21 cellular contexts compared by ENCODE assay signal in the genomic region with DNA sequence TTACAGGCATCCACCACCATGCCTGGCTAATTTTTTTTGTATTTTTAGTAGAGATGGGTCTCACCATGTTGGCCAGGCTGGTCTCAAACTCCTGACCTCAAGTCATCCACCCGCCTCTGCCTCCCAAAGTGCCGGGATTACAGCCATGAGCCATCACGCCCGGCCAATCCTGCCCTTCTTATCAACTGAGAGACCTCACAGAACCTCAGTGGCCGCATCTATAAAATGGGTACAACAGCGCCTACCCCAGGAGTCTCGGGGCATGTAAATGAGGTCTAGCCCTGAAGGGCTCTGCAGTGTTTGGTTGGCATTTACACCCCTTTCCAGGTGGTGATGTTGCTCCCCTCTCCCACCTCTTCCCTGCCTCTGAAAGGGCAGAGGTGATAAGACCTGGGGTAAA. TPM values are rescaled to one million over a fixed set of nuclear protein-coding genes. Genes with fewer than 3 reads are reported as not detected.
A peak's percentile ranks its signal among the peaks of the same experiment; 100 is the strongest.
DNase-seq lines count a peak whose midpoint lies in the region; ATAC-seq, FAIRE-seq and TF ChIP-seq lines count a peak whose summit lies in the region.
"Had no signal": no experiment of that assay in that cellular context is flagged by ENCODE, and none has a peak within 500 bp of the region (broad histone marks: within the 10 kb centered on the region; RNA-seq: fewer than 3 reads in every experiment).

No MANE protein-coding gene starts in this region.

- CTCF ChIA-PET in Caco-2 (lab: Charles Lee), result no interaction called here
- CTCF ChIA-PET in IMR-90 (lab: Yijun Ruan, JAX), result no interaction called here

- H3K4me1 ChIP-seq in Caco-2 (peaks cover 19% of the 10 kb centered on the region), IMR-90 (ENCODE audit: control insufficient read depth, insufficient read depth, low read length) (peaks cover 8% of the 10 kb centered on the region; the same call in 1 of the 2 replicates), iPS-20b (ENCODE audit: insufficient read depth, low read length) (peaks cover 19% of the 10 kb centered on the region; the same call in 1 of the 2 replicates)
- H3K4me1 ChIP-seq: left lung had no signal

- POLR2A ChIA-PET in Caco-2 (lab: Charles Lee) (interaction anchor here (0.7 to 1.0 kb wide), 2 partner anchors 18 to 42 kb away, joined by 3 read pairs; no protein-coding TSS in a partner anchor), IMR-90 (lab: Charles Lee; ENCODE audit: unreplicated experiment) (no interaction called here)

- H3K27ac Mint-ChIP-seq in Caco-2 (ENCODE audit: unreplicated experiment), result peak overlapping the region; percentile 66
- H3K27ac Mint-ChIP-seq: activated naive CD8-positive, alpha-beta T cell treated with anti-CD3 and anti-CD28 coated beads, Interleukin-2, amount 10 ng/mL, durations not matched to agents 7 days and 5 days; CD8-positive, alpha-beta T cell; nephron progenitor cell; T-helper 2 cell treated with Interferon-gamma antibody and Interleukin-4, amounts not matched to agents 5 μg/mL and 100 μg/mL, for 36 hours had no signal

- dilution Hi-C loops in IMR-90 (cut with HindIII; ENCODE audit: low sequenced_read_pairs, unreplicated experiment), result no loop called here

- H3K27me3 ChIP-seq in Caco-2 (replicated peaks; ENCODE audit: control insufficient read depth, insufficient read depth, low read length) (no peaks in the 10 kb centered on the region), IMR-90 (ENCODE audit: control insufficient read depth, insufficient read depth, low read length) (no peaks in the 10 kb centered on the region), iPS-20b (ENCODE audit: insufficient read depth, low read length) (no peaks in the 10 kb centered on the region)
- H3K27me3 ChIP-seq: foreskin keratinocyte, hepatocyte, left lung had no signal

- TF ChIP-seq POLR2A in IMR-90 (IDR thresholded peaks at IDR 0.05; ENCODE audit: low read depth, low read length), result no peak

- H3K36me3 ChIP-seq in Caco-2 (ENCODE audit: control insufficient read depth, insufficient read depth, low read length) (no peaks in the 10 kb centered on the region), IMR-90 (ENCODE audit: control insufficient read depth, insufficient read depth, low read length) (peaks cover 5% of the 10 kb centered on the region), iPS-20b (ENCODE audit: insufficient read depth, low read depth, low read length) (no peaks in the 10 kb centered on the region)
- H3K36me3 ChIP-seq: left lung had no signal

- H3K9ac ChIP-seq in IMR-90 (ENCODE audit: low read depth, low read length) (no peak overlapping the region), iPS-20b (ENCODE audit: low read depth, low read length) (peak overlapping the region; percentile 70; the same call in 1 of the 2 replicates)
- H3K9ac ChIP-seq: KMS-11 had no signal

- no peak overlapping the region for H2BK20ac ChIP-seq in IMR-90 (ENCODE audit: low read depth, low read length)

- H3K36me3 Mint-ChIP-seq in Caco-2 (ENCODE audit: insufficient read depth, unreplicated experiment), result no peaks in the 10 kb centered on the region
- H3K36me3 Mint-ChIP-seq: CD8-positive, alpha-beta T cell had no signal

- H3K4me3 ChIP-seq in Caco-2 (ENCODE audit: low read depth, low read length) (no peak overlapping the region), IMR-90 (ENCODE audit: insufficient read depth, low read depth, low read length) (no peak overlapping the region), iPS-20b (ENCODE audit: low read length) (no peak overlapping the region)
- H3K4me3 ChIP-seq: hepatocyte, left lung had no signal

- H3K9me1 ChIP-seq in IMR-90 (ENCODE audit: insufficient read depth, low read length), result peaks cover 4% of the 10 kb centered on the region; the same call in 1 of the 2 replicates

- TF ChIP-seq CTCF in Caco-2 (IDR thresholded peaks at IDR 0.05; ENCODE audit: insufficient read depth in 1 of 2, low read depth in 1 of 2, low read length in 1 of 2, severe bottlenecking in 1 of 2, unreplicated experiment in 1 of 2) (no peak), IMR-90 (conservative IDR thresholded peaks at IDR 0.05; ENCODE audit: low read depth, low read length) (no peak)

- no peak overlapping the region for H2BK5ac ChIP-seq in IMR-90 (ENCODE audit: low read depth, low read length, poor library complexity, severe bottlenecking)

- H3K27me3 Mint-ChIP-seq in Caco-2 (ENCODE audit: insufficient read depth, unreplicated experiment), result no peaks in the 10 kb centered on the region
- H3K27me3 Mint-ChIP-seq: activated naive CD8-positive, alpha-beta T cell treated with anti-CD3 and anti-CD28 coated beads, Interleukin-2, amount 10 ng/mL, durations not matched to agents 7 days and 5 days had no signal

- H2AK9ac ChIP-seq in IMR-90 (replicated peaks; ENCODE audit: low read depth, low read length, poor library complexity), result peak overlapping the region; percentile 37

- intact Hi-C loops in Caco-2 (cut with micrococcal nuclease; ENCODE audit: unreplicated experiment), result no loop called here
- intact Hi-C loops in IMR-90 (cut with micrococcal nuclease), result no loop called here

- peaks cover 15% of the 10 kb centered on the region for H4K20me1 ChIP-seq in IMR-90 (ENCODE audit: insufficient read depth, low read length)

- H3K56ac ChIP-seq in IMR-90 (ENCODE audit: extremely low read depth, insufficient read depth, low read length), result no peak overlapping the region

- H2AK5ac ChIP-seq in IMR-90 (ENCODE audit: low read depth, low read length), result no peak overlapping the region

- H3K9me3 ChIP-seq in Caco-2 (no peaks in the 10 kb centered on the region), IMR-90 (ENCODE audit: control insufficient read depth, insufficient read depth, low read length) (no peaks in the 10 kb centered on the region), iPS-20b (ENCODE audit: insufficient read depth, low read depth, low read length) (no peaks in the 10 kb centered on the region)
- H3K9me3 ChIP-seq: left lung had no signal

- WGBS in IMR-90 (ENCODE audit: extremely low coverage in 2 of 2, insufficient read length in 1 of 2), 2 experiments, result no CpG with 5 or more reads among the region's 7 CpGs

- DNase-seq in Caco-2, result no peak
- no peak for DNase-seq in IMR-90
- DNase-seq in frontal cortex (ENCODE audit: low spot score in 2 of 2), result no peak
- DNase-seq in AG08396 (ENCODE audit: low spot score), result no peak
- DNase-seq in glomerular visceral epithelial cell (ENCODE audit: extremely low spot score), result no peak
- DNase-seq: activated naive CD8-positive, alpha-beta T cell treated with anti-CD3 and anti-CD28 coated beads, Interleukin-2, amount 10 ng/mL, durations not matched to agents 7 days and 5 days; CD8-positive, alpha-beta T cell; cerebellar nuclear complex; GF-D8; left lung; midbrain; MV-4-11; NCI-H526 treated with DMSO at 0.1 percent for 48 hours; nephron progenitor cell had no signal

- H4K8ac ChIP-seq in IMR-90 (ENCODE audit: low read depth in 2 of 2, low read length in 2 of 2), result no peak overlapping the region

- in situ Hi-C loops in IMR-90 (cut with MboI; ENCODE audit: low sequenced_read_pairs), result no loop called here

- no peak overlapping the region for H3K4me2 ChIP-seq in IMR-90 (ENCODE audit: low read depth, low read length)
- H3K4me2 ChIP-seq: hepatocyte, KMS-11 had no signal

- H2BK15ac ChIP-seq in IMR-90 (ENCODE audit: low read depth, low read length), result no peak overlapping the region

- H3K4me3 Mint-ChIP-seq in Caco-2 (ENCODE audit: unreplicated experiment), result no peak overlapping the region
- H3K4me3 Mint-ChIP-seq: activated naive CD8-positive, alpha-beta T cell treated with anti-CD3 and anti-CD28 coated beads, Interleukin-2, amount 10 ng/mL, durations not matched to agents 7 days and 5 days; CD8-positive, alpha-beta T cell; nephron progenitor cell; T-helper 2 cell treated with Interferon-gamma antibody and Interleukin-4, amounts not matched to agents 5 μg/mL and 100 μg/mL, for 36 hours had no signal

- H3K4me1 Mint-ChIP-seq in Caco-2 (ENCODE audit: low read depth, unreplicated experiment), result peaks cover 27% of the 10 kb centered on the region

- no peak overlapping the region for H3K14ac ChIP-seq in IMR-90 (replicated peaks; ENCODE audit: low read depth, low read length)

- FAIRE-seq in frontal cortex (lab: Jason Lieb, UNC), result no peak
- FAIRE-seq: urothelium cell line had no signal

- no peak overlapping the region for H4K91ac ChIP-seq in IMR-90 (ENCODE audit: insufficient read depth, low read depth, low read length)

- no peak overlapping the region for H3K27ac ChIP-seq in IMR-90 (ENCODE audit: insufficient read depth, low read length)
- no peak overlapping the region for H3K27ac ChIP-seq in iPS-20b (ENCODE audit: low read length)
- H3K27ac ChIP-seq: foreskin keratinocyte, KMS-11, left lung, VCaP had no signal

- H3K79me1 ChIP-seq in IMR-90 (ENCODE audit: low read depth in 1 of 2, low read length in 2 of 2), result peaks cover 0 to 21% of the 10 kb centered on the region in 2 experiments; a peak in 3 of 4 replicates

- H3K23ac ChIP-seq in IMR-90 (ENCODE audit: low read depth, low read length), result no peak overlapping the region

- no peak overlapping the region for H2BK120ac ChIP-seq in IMR-90 (ENCODE audit: low read depth, low read length)

- H4K5ac ChIP-seq in IMR-90 (ENCODE audit: low read depth, low read length), result no peak overlapping the region

- H3K4ac ChIP-seq in IMR-90 (ENCODE audit: low read depth, low read length), result no peak overlapping the region

- ATAC-seq in IMR-90 (ENCODE audit: low read depth), result no peak
- ATAC-seq: CD8-positive, alpha-beta T cell; left lung had no signal

- H3K9me3 Mint-ChIP-seq in Caco-2 (ENCODE audit: unreplicated experiment), result no peaks in the 10 kb centered on the region
- H3K9me3 Mint-ChIP-seq: activated naive CD8-positive, alpha-beta T cell treated with anti-CD3 and anti-CD28 coated beads, Interleukin-2, amount 10 ng/mL, durations not matched to agents 7 days and 5 days; CD8-positive, alpha-beta T cell; T-helper 2 cell treated with Interferon-gamma antibody and Interleukin-4, amounts not matched to agents 5 μg/mL and 100 μg/mL, for 36 hours had no signal

- BruUV-seq in Caco-2 (replicated peaks; lab: Mats Ljungman, UMichigan) (no TSS peak), IMR-90 (replicated peaks; lab: Mats Ljungman, UMichigan) (no TSS peak)

- no peak overlapping the region for H3K18ac ChIP-seq in IMR-90 (ENCODE audit: low read depth, low read length)

- no peak for TF ChIP-seq RAD21 in IMR-90 (IDR thresholded peaks at IDR 0.05; ENCODE audit: low read length)

- no peak overlapping the region for H2AFZ ChIP-seq in IMR-90 (replicated peaks; ENCODE audit: low read length, poor library complexity)
- H2AFZ ChIP-seq: hepatocyte had no signal

RNA-seq across cellular contexts. Expression of a gene that starts 11.7 kb away (rescaled TPM):
- total RNA-seq in Caco-2 (2022), result 20.2 and 21.9 TPM in 2 replicates
- total RNA-seq in IMR-90 (2012; rRNA removed), result 6.3 and 19.7 TPM in 2 replicates
- polyA plus RNA-seq in IMR-90 (2012; rRNA removed), result 81.5 and 82.8 TPM in 2 replicates
- 12.5 and 103 TPM in 2 replicates for polyA plus RNA-seq in IMR-90 (2012; cell fraction: cytosol; rRNA removed)
- polyA plus RNA-seq in IMR-90 (2012; cell fraction: nucleus; rRNA removed; ENCODE audit: low replicate concordance), result 69.4 and 179 TPM in 2 replicates
- total RNA-seq in frontal cortex, result 50.1 TPM

RNA-seq across cellular contexts. Expression of a gene that starts 38.1 kb away (rescaled TPM):
- 25.7 and 26.1 TPM in 2 replicates for total RNA-seq in Caco-2 (2022)
- total RNA-seq in IMR-90 (2012; rRNA removed), result 7.2 and 9.9 TPM in 2 replicates
- 18.8 and 26.0 TPM in 2 replicates for polyA plus RNA-seq in IMR-90 (2012; rRNA removed)
- polyA plus RNA-seq in IMR-90 (2012; cell fraction: cytosol; rRNA removed), result 32.3 and 42.2 TPM in 2 replicates
- polyA plus RNA-seq in IMR-90 (2012; cell fraction: nucleus; rRNA removed; ENCODE audit: low replicate concordance), result 24.3 and 49.5 TPM in 2 replicates
- 15.1 TPM for total RNA-seq in frontal cortex

RNA-seq across cellular contexts. Expression of a gene that starts 42.1 kb away (rescaled TPM):
- 1,668 and 1,699 TPM in 2 replicates for total RNA-seq in Caco-2 (2022)
- total RNA-seq in IMR-90 (2012; rRNA removed), result 2,871 and 3,750 TPM in 2 replicates
- 3,097 and 3,312 TPM in 2 replicates for polyA plus RNA-seq in IMR-90 (2012; rRNA removed)
- 2,912 and 3,812 TPM in 2 replicates for polyA plus RNA-seq in IMR-90 (2012; cell fraction: cytosol; rRNA removed)
- 2,181 and 2,704 TPM in 2 replicates for polyA plus RNA-seq in IMR-90 (2012; cell fraction: nucleus; rRNA removed; ENCODE audit: low replicate concordance)
- 1,897 TPM for total RNA-seq in frontal cortex
